ENCODE assay signal across 1 cellular context in genomic region chr17:45289316-45290268, GRCh38.
TF ChIP-seq lines count a peak whose summit lies in the region.

No MANE protein-coding gene starts in this region.

TF ChIP-seq in HepG2, 621 proteins besides CTCF, POLR2A, EP300 and RAD21:
- TF ChIP-seq FOXA3 (CRISPR knock-in tag; IDR thresholded peaks at IDR 0.05) (no peak), ZNF34 (CRISPR knock-in tag; IDR thresholded peaks at IDR 0.05; ENCODE audit: borderline replicate concordance) (no peak), PBX3 (CRISPR knock-in tag; IDR thresholded peaks at IDR 0.05; ENCODE audit: borderline replicate concordance) (no peak), TEAD3 (CRISPR knock-in tag; optimal IDR thresholded peaks at IDR 0.05; ENCODE audit: borderline replicate concordance) (peak; percentile 50)
